ENCODE assay signal across 8 cellular contexts in the genomic region with DNA sequence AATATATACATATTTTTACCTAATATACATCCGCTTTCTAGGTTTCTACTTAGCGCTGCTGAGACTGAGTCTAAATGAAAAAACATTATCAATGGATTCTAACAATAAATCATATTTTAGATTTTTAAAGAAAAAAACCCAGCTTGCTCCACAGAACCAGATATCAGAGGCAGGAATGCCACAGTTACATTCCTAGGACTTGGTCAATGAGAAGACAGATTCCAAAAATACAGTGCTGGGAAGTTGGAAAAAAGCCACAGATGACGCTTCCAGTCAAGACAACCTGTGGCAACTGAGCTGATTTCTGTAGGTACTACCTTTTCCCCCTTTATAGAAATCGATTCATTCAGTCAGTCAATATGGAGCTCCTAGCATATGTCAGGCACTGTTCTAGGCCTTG. TPM values are rescaled to one million over a fixed set of nuclear protein-coding genes. Genes with fewer than 3 reads are reported as not detected.
DNase-seq lines count a peak whose midpoint lies in the region; ATAC-seq, FAIRE-seq and TF ChIP-seq lines count a peak whose summit lies in the region.

No MANE protein-coding gene starts in this region.

- H2AFZ ChIP-seq in GM23248 (peak overlapping the region; percentile 19; the same call in 1 of the 2 replicates), GM12878 (ENCODE audit: control insufficient read depth, low read depth, low read length) (no peak overlapping the region), HepG2 (ENCODE audit: low read length) (no peak overlapping the region)

- CTCF ChIA-PET in GM12878 (lab: Yijun Ruan, JAX): interaction anchor here (0.8 to 4.5 kb wide), 2 partner anchors 12 to 277 kb away, joined by 5 to 24 read pairs; no protein-coding TSS in a partner anchor
- CTCF ChIA-PET in HepG2 (lab: Yijun Ruan, JAX; ENCODE audit: low intra/inter-chr PET ratio, low total read pairs): no interaction called here

- intact Hi-C loops in GM12878 (cut with micrococcal nuclease; ENCODE audit: unreplicated experiment) (no loop called here), HepG2 (cut with micrococcal nuclease; ENCODE audit: unreplicated experiment) (loop anchor here (2.0 to 10.0 kb wide), 2 partner anchors 34 to 538 kb away; a partner anchor contains a TSS)

- H3K36me3 ChIP-seq in GM23248 (ENCODE audit: low read depth) (no peaks in the 10 kb centered on the region), GM12878 (ENCODE audit: control insufficient read depth in 2 of 2, insufficient read depth in 2 of 2, low read length in 1 of 2) (no peaks in the 10 kb centered on the region), HepG2 (replicated peaks in 1 of 2; ENCODE audit: control insufficient read depth in 1 of 2, insufficient read depth in 2 of 2, low read length in 2 of 2) (no peaks in the 10 kb centered on the region)

- RAD21 ChIA-PET in GM12878 (lab: Charles Lee; ENCODE audit: unreplicated experiment): no interaction called here

- H3K9me3 ChIP-seq in GM23248 (ENCODE audit: low read depth) (peaks cover 1% of the 10 kb centered on the region), GM12878 (replicated peaks; ENCODE audit: control insufficient read depth, insufficient read depth, low read length) (no peaks in the 10 kb centered on the region; the same call in 2 of the 3 replicates), HepG2 (ENCODE audit: low read length) (no peaks in the 10 kb centered on the region)

- H3K79me2 ChIP-seq in GM23248 (ENCODE audit: insufficient read depth) (peaks cover 15% of the 10 kb centered on the region), GM12878 (ENCODE audit: control insufficient read depth, insufficient read depth, low read length) (no peaks in the 10 kb centered on the region), HepG2 (ENCODE audit: insufficient read depth, low read length) (no peaks in the 10 kb centered on the region)

- H3K4me1 ChIP-seq in GM23248 (ENCODE audit: insufficient read depth) (no peaks in the 10 kb centered on the region), GM12878 (ENCODE audit: control insufficient read depth, insufficient read depth, low read length) (no peaks in the 10 kb centered on the region), HepG2 (ENCODE audit: insufficient read depth, low read length) (peaks cover 14% of the 10 kb centered on the region)

- ATAC-seq in GM12878 (no peak), GM18909 (IDR thresholded peaks at IDR 0.05; ENCODE audit: poor library complexity, unreplicated experiment) (no peak), HepG2 (no peak)

- POLR2A ChIA-PET in GM12878 (lab: Charles Lee) (no interaction called here), HepG2 (lab: Yijun Ruan, JAX) (interaction anchor here (1.0 to 1.9 kb wide), 3 partner anchors 35 to 329 kb away, joined by 3 to 8 read pairs (median 7); a partner anchor contains a TSS)

- DNase-seq in A172 (ENCODE audit: low spot score): peak; percentile 26
- peak; percentile 18 for DNase-seq in GM23248
- DNase-seq in GM12878 (ENCODE audit: low read depth, low spot score): no peak
- DNase-seq in medulla oblongata (ENCODE audit: extremely low spot score): peak; percentile 13
- DNase-seq in HepG2 (ENCODE audit: low spot score): no peak
- no peak for DNase-seq in mucosa of gallbladder (ENCODE audit: low spot score)
- no peak for DNase-seq in GM13977 (ENCODE audit: low spot score)

- H3K9ac ChIP-seq in GM23248 (no peak overlapping the region), GM12878 (ENCODE audit: control insufficient read depth, insufficient read depth, low read length) (no peak overlapping the region), HepG2 (ENCODE audit: insufficient read depth, low read depth, low read length) (no peak overlapping the region)

- no peak overlapping the region for H3K27ac ChIP-seq in GM23248
- H3K27ac ChIP-seq in GM12878 (ENCODE audit: control insufficient read depth, insufficient read depth): no peak overlapping the region
- no peak overlapping the region for H3K27ac ChIP-seq in HepG2 (ENCODE audit: extremely low read length, insufficient read depth, low read length)

- TF ChIP-seq EP300 in GM12878 (IDR thresholded peaks at IDR 0.05; ENCODE audit: borderline replicate concordance in 1 of 2, control insufficient read depth in 1 of 2, low read depth in 2 of 2, low read length in 2 of 2): no peak
- no peak for TF ChIP-seq EP300 in HepG2 (IDR thresholded peaks at IDR 0.05; ENCODE audit: low read depth in 2 of 2, low read length in 2 of 2)
- no peak for TF ChIP-seq EP300 in HepG2 (CRISPR knock-in tag; IDR thresholded peaks at IDR 0.05; ENCODE audit: borderline replicate concordance)

- TF ChIP-seq RAD21 in GM12878 (IDR thresholded peaks at IDR 0.05; ENCODE audit: insufficient read depth, low read depth, low read length) (no peak), HepG2 (CRISPR knock-in tag; IDR thresholded peaks at IDR 0.05) (no peak)

- H3K27me3 ChIP-seq in GM23248 (replicated peaks; ENCODE audit: insufficient read depth) (no peaks in the 10 kb centered on the region), GM12878 (replicated peaks in 1 of 2; ENCODE audit: control insufficient read depth in 2 of 2, insufficient read depth in 2 of 2, low read length in 1 of 2) (no peaks in the 10 kb centered on the region; a peak in 2 of 4 replicates), HepG2 (ENCODE audit: control insufficient read depth in 1 of 2, insufficient read depth in 2 of 2, low read length in 2 of 2) (no peaks in the 10 kb centered on the region)

- no peaks in the 10 kb centered on the region for H3K9me2 ChIP-seq in GM23248 (ENCODE audit: insufficient read depth)

- no peak for TF ChIP-seq CTCF in GM12878 (IDR thresholded peaks at IDR 0.05 in 2 of 3, conservative IDR thresholded peaks at IDR 0.05 in 1 of 3; ENCODE audit: control insufficient read depth in 2 of 3, extremely low read depth in 1 of 3, insufficient read depth in 1 of 3, low read depth in 3 of 3, low read length in 3 of 3)
- TF ChIP-seq CTCF in HepG2 (CRISPR knock-in tag; IDR thresholded peaks at IDR 0.05): no peak
- no peak for TF ChIP-seq CTCF in GM13977 (IDR thresholded peaks at IDR 0.05; ENCODE audit: extremely low read depth, insufficient read depth, missing control alignments)

- H3K4me2 ChIP-seq in GM23248 (ENCODE audit: unreplicated experiment) (no peak overlapping the region), GM12878 (ENCODE audit: control insufficient read depth, insufficient read depth) (peak overlapping the region; percentile 74; the same call in 1 of the 2 replicates), HepG2 (ENCODE audit: low read depth, low read length) (no peak overlapping the region; the same call in 1 of the 2 replicates)

- FAIRE-seq in GM12878 (lab: Jason Lieb, UNC): no peak
- FAIRE-seq in HepG2 (lab: Jason Lieb, UNC): no peak

- no peaks in the 10 kb centered on the region for H4K20me1 ChIP-seq in GM23248 (ENCODE audit: insufficient read depth)
- no peaks in the 10 kb centered on the region for H4K20me1 ChIP-seq in GM12878 (ENCODE audit: control insufficient read depth, insufficient read depth)
- 0 out of 2 replicates have a peak, but pooled peaks cover 3% of the 10 kb centered on the region for H4K20me1 ChIP-seq in HepG2 (ENCODE audit: insufficient read depth, low read length)

- SMC1A ChIA-PET in GM12878 (lab: Charles Lee; ENCODE audit: uncharacterized antibody, unreplicated experiment): interaction anchor here (0.7 to 1.6 kb wide), 4 partner anchors 12 to 242 kb away, joined by 3 to 4 read pairs (median 4); no protein-coding TSS in a partner anchor

- in situ Hi-C loops in GM23248 (cut with MboI): no loop called here
- in situ Hi-C loops in GM12878 (cut with MboI): no loop called here
- in situ Hi-C loops in HepG2 (cut with HindIII; ENCODE audit: extremely low pct_ligation_motif_present, low pct_unique_long_range_greater_than_20kb): no loop called here
- in situ Hi-C loops in GM13977 (cut with MboI; ENCODE audit: low pct_unique_long_range_greater_than_20kb, low sequenced_read_pairs, unreplicated experiment): no loop called here

- WGBS in GM23248 (ENCODE audit: low coverage in 1 of 2, low lambda C conversion rate in 2 of 2, missing lambda C conversion rate in 2 of 2), 2 experiments: 78 to 81% methylated on average over 4 of the region's 4 CpGs
- WGBS in GM12878 (ENCODE audit: insufficient coverage, insufficient replicate concordance, low lambda C conversion rate, missing lambda C conversion rate): 63% methylated on average over 4 of the region's 4 CpGs
- whole genome bisulfite sequencing in HepG2 (ENCODE audit: low lambda C conversion rate): 73% methylated on average over 4 of the region's 4 CpGs

- TF ChIP-seq POLR2A in GM12878 (IDR thresholded peaks at IDR 0.05; ENCODE audit: low read depth, low read length) (no peak), HepG2 (IDR thresholded peaks at IDR 0.05; ENCODE audit: insufficient read depth in 1 of 2, low read depth in 2 of 2, low read length in 2 of 2) (no peak)

- 0 out of 2 replicates have a peak, but pooled peaks cover 3% of the 10 kb centered on the region for H3F3A ChIP-seq in GM23248 (ENCODE audit: insufficient read depth)

- H3K4me3 ChIP-seq in GM23248 (no peak overlapping the region), GM12878 (no peak overlapping the region), HepG2 (replicated peaks in 1 of 3; ENCODE audit: insufficient read depth in 1 of 3, low read depth in 2 of 3, low read length in 3 of 3) (peak overlapping the region in 1 of 3 experiments; percentile 13; a peak in 1 of 6 replicates)

- no TSS peak for BruUV-seq in GM12878 (replicated peaks; lab: Mats Ljungman, UMichigan)
- BruUV-seq in HepG2 (replicated peaks; lab: Mats Ljungman, UMichigan): no TSS peak

RNA-seq across cellular contexts. Expression of a gene that starts 0.6 kb away (rescaled TPM):
- total RNA-seq in A172 (2014; rRNA removed; shearing (Covaris generic)): 18.0 and 23.3 TPM in 2 replicates
- 4.2 and 4.6 TPM in 2 replicates for total RNA-seq in GM23248 (2014; rRNA removed; shearing (Covaris generic))
- polyA plus RNA-seq in GM23248 (2016; fragmentation: Nextera tagmentation; extraction: Ambion mirVana): 5.5 and 7.3 TPM in 2 replicates
- total RNA-seq in GM12878 (2013; cell fraction: nucleolus; rRNA removed): 0.69 and 1.2 TPM in 2 replicates
- 0.40 and 0.87 TPM in 2 replicates for total RNA-seq in GM12878 (2014; rRNA removed)
- 1.4 and 2.0 TPM in 2 replicates for total RNA-seq in GM12878 (2014; rRNA removed; fragmentation: Illumina TruSeq; extraction: Trizol)
- 0.49 and 0.58 TPM in 2 replicates for total RNA-seq in GM12878 (2021)
- polyA plus RNA-seq in GM12878 (2011; ENCODE audit: low read depth): 0.68 TPM
- 0.12 and 0.17 TPM in 2 replicates for polyA plus RNA-seq in GM12878 (2011; rRNA removed)
- polyA plus RNA-seq in GM12878 (2011; cell fraction: cytosol; rRNA removed): not detected in 2 replicates
- polyA plus RNA-seq in GM12878 (2011; cell fraction: nucleus; rRNA removed): 0.06 and 0.07 TPM in 2 replicates
- 1.3 and 1.9 TPM in 2 replicates for polyA plus RNA-seq in GM12878 (2012)
- polyA plus RNA-seq in GM12878 (2014; fragmentation: Illumina TruSeq; extraction: Trizol): 1.6 and 2.5 TPM in 2 replicates
- under 1 TPM; 0.43 to 0.71 TPM for polyA plus RNA-seq in GM12878 (2014; fragmentation: Nextera tagmentation; extraction: Ambion mirVana)
- polyA plus RNA-seq in GM12878 (2014; rRNA removed): 0.29 and 0.41 TPM in 2 replicates
- 1 to 10 TPM in 1 of 2 experiments, under 1 TPM in 1; 0.67 to 1.1 TPM for polyA plus RNA-seq in GM12878 (2016; fragmentation: Nextera tagmentation; extraction: Ambion mirVana)
- polyA minus RNA-seq in GM12878 (2011; rRNA and poly(A)+ RNA removed): not detected in 2 replicates
- polyA minus RNA-seq in GM12878 (2011; cell fraction: cytosol; rRNA and poly(A)+ RNA removed): not detected in 2 replicates
- polyA minus RNA-seq in GM12878 (2011; cell fraction: nucleus; rRNA and poly(A)+ RNA removed): 0.29 TPM in 1 of 2 replicates, not detected in the other
- 2.8 and 3.3 TPM in 2 replicates for total RNA-seq in HepG2 (2016; rRNA removed; fragmentation: Illumina TruSeq; extraction: Trizol)
- 1.2 and 2.0 TPM in 2 replicates for total RNA-seq in HepG2 (2016; cell fraction: cytosol; rRNA removed; fragmentation: Illumina TruSeq; extraction: Trizol; ENCODE audit: low read depth)
- total RNA-seq in HepG2 (2016; cell fraction: insoluble cytoplasmic fraction; rRNA removed; fragmentation: Illumina TruSeq; extraction: Trizol): 3.4 and 3.8 TPM in 2 replicates
- total RNA-seq in HepG2 (2016; cell fraction: membrane; rRNA removed; fragmentation: Illumina TruSeq; extraction: Trizol): 1.9 and 2.1 TPM in 2 replicates
- total RNA-seq in HepG2 (2016; cell fraction: nucleus; rRNA removed; fragmentation: Illumina TruSeq; extraction: Trizol): 3.8 and 6.0 TPM in 2 replicates
- polyA plus RNA-seq in HepG2 (2011; rRNA removed): 0.78 and 1.1 TPM in 2 replicates
- polyA plus RNA-seq in HepG2 (2011; cell fraction: cytosol; rRNA removed): 0.64 and 0.81 TPM in 2 replicates
- 0.45 and 0.71 TPM in 2 replicates for polyA plus RNA-seq in HepG2 (2011; cell fraction: nucleus; rRNA removed)
- polyA plus RNA-seq in HepG2 (2012): 2.5 and 3.9 TPM in 2 replicates
- 0.85 and 0.99 TPM in 2 replicates for polyA plus RNA-seq in HepG2 (2016; cell fraction: cytosol; fragmentation: Illumina TruSeq; extraction: Trizol; ENCODE audit: low read depth)
- polyA plus RNA-seq in HepG2 (2016; cell fraction: insoluble cytoplasmic fraction; fragmentation: Illumina TruSeq; extraction: Trizol; ENCODE audit: low read depth): 4.0 and 4.9 TPM in 2 replicates
- 1.1 and 1.7 TPM in 2 replicates for polyA plus RNA-seq in HepG2 (2016; cell fraction: membrane; fragmentation: Illumina TruSeq; extraction: Trizol; ENCODE audit: low read depth)
- polyA plus RNA-seq in HepG2 (2016; cell fraction: nucleus; fragmentation: Illumina TruSeq; extraction: Trizol; ENCODE audit: insufficient read depth, low read depth): 5.2 and 9.4 TPM in 2 replicates
- 0.18 and 0.44 TPM in 2 replicates for polyA minus RNA-seq in HepG2 (2011; rRNA and poly(A)+ RNA removed; ENCODE audit: low replicate concordance)
- 0.69 and 1.4 TPM in 2 replicates for polyA minus RNA-seq in HepG2 (2011; cell fraction: cytosol; rRNA and poly(A)+ RNA removed)
- polyA minus RNA-seq in HepG2 (2011; cell fraction: nucleus; rRNA and poly(A)+ RNA removed): 4.2 and 4.8 TPM in 2 replicates
- total RNA-seq in mucosa of gallbladder: 4.1 TPM

RNA-seq across cellular contexts. Expression of a gene that starts 34.4 kb away (rescaled TPM):
- total RNA-seq in A172 (2014; rRNA removed; shearing (Covaris generic)): 10.5 and 11.9 TPM in 2 replicates
- 10.2 and 20.1 TPM in 2 replicates for total RNA-seq in GM23248 (2014; rRNA removed; shearing (Covaris generic))
- polyA plus RNA-seq in GM23248 (2016; fragmentation: Nextera tagmentation; extraction: Ambion mirVana) (13.7 and 17.8 TPM in 2 replicates), GM12878 (2011; rRNA removed) (5.0 and 6.7 TPM in 2 replicates), GM12878 (2014; fragmentation: Illumina TruSeq; extraction: Trizol) (11.6 and 13.8 TPM in 2 replicates), GM12878 (2014; fragmentation: Nextera tagmentation; extraction: Ambion mirVana) (10 to 100 TPM; 13.1 to 13.9 TPM), GM12878 (2014; rRNA removed) (5.5 and 8.4 TPM in 2 replicates), GM12878 (2016; fragmentation: Nextera tagmentation; extraction: Ambion mirVana) (10 to 100 TPM; 15.1 to 20.2 TPM), HepG2 (2011; rRNA removed) (2.4 and 2.9 TPM in 2 replicates)
- 34.4 and 38.2 TPM in 2 replicates for total RNA-seq in GM12878 (2013; cell fraction: nucleolus; rRNA removed)
- total RNA-seq in GM12878 (2014; rRNA removed) (13.4 and 13.8 TPM in 2 replicates), GM12878 (2014; rRNA removed; fragmentation: Illumina TruSeq; extraction: Trizol) (17.2 and 21.2 TPM in 2 replicates), GM12878 (2021) (37.0 and 38.4 TPM in 2 replicates), HepG2 (2016; rRNA removed; fragmentation: Illumina TruSeq; extraction: Trizol) (42.7 and 72.3 TPM in 2 replicates), mucosa of gallbladder (44.0 TPM)
- 3.9 TPM for polyA plus RNA-seq in GM12878 (2011; ENCODE audit: low read depth)
- 1.8 and 2.5 TPM in 2 replicates for polyA plus RNA-seq in GM12878 (2011; cell fraction: cytosol; rRNA removed)
- 3.7 and 4.2 TPM in 2 replicates for polyA plus RNA-seq in GM12878 (2011; cell fraction: nucleus; rRNA removed)
- polyA plus RNA-seq in GM12878 (2012): 8.5 and 8.6 TPM in 2 replicates
- polyA minus RNA-seq in GM12878 (2011; rRNA and poly(A)+ RNA removed): 12.4 and 12.7 TPM in 2 replicates
- polyA minus RNA-seq in GM12878 (2011; cell fraction: cytosol; rRNA and poly(A)+ RNA removed): 3.2 and 4.8 TPM in 2 replicates
- 18.7 and 28.7 TPM in 2 replicates for polyA minus RNA-seq in GM12878 (2011; cell fraction: nucleus; rRNA and poly(A)+ RNA removed)
- total RNA-seq in HepG2 (2016; cell fraction: cytosol; rRNA removed; fragmentation: Illumina TruSeq; extraction: Trizol; ENCODE audit: low read depth): 6.9 and 11.3 TPM in 2 replicates
- total RNA-seq in HepG2 (2016; cell fraction: insoluble cytoplasmic fraction; rRNA removed; fragmentation: Illumina TruSeq; extraction: Trizol): 42.3 and 71.1 TPM in 2 replicates
- total RNA-seq in HepG2 (2016; cell fraction: membrane; rRNA removed; fragmentation: Illumina TruSeq; extraction: Trizol): 11.0 and 14.9 TPM in 2 replicates
- 30.4 and 38.7 TPM in 2 replicates for total RNA-seq in HepG2 (2016; cell fraction: nucleus; rRNA removed; fragmentation: Illumina TruSeq; extraction: Trizol)
- polyA plus RNA-seq in HepG2 (2011; cell fraction: cytosol; rRNA removed): 0.98 and 1.6 TPM in 2 replicates
- 2.6 and 3.5 TPM in 2 replicates for polyA plus RNA-seq in HepG2 (2011; cell fraction: nucleus; rRNA removed)
- 13.0 and 18.1 TPM in 2 replicates for polyA plus RNA-seq in HepG2 (2012)
- 1.2 TPM in 2 replicates for polyA plus RNA-seq in HepG2 (2016; cell fraction: cytosol; fragmentation: Illumina TruSeq; extraction: Trizol; ENCODE audit: low read depth)
- polyA plus RNA-seq in HepG2 (2016; cell fraction: insoluble cytoplasmic fraction; fragmentation: Illumina TruSeq; extraction: Trizol; ENCODE audit: low read depth): 36.6 and 42.3 TPM in 2 replicates
- polyA plus RNA-seq in HepG2 (2016; cell fraction: membrane; fragmentation: Illumina TruSeq; extraction: Trizol; ENCODE audit: low read depth): 3.0 and 3.3 TPM in 2 replicates
- 15.9 and 18.8 TPM in 2 replicates for polyA plus RNA-seq in HepG2 (2016; cell fraction: nucleus; fragmentation: Illumina TruSeq; extraction: Trizol; ENCODE audit: insufficient read depth, low read depth)
- polyA minus RNA-seq in HepG2 (2011; rRNA and poly(A)+ RNA removed; ENCODE audit: low replicate concordance): 18.2 and 26.2 TPM in 2 replicates
- 4.9 and 5.5 TPM in 2 replicates for polyA minus RNA-seq in HepG2 (2011; cell fraction: cytosol; rRNA and poly(A)+ RNA removed)
- polyA minus RNA-seq in HepG2 (2011; cell fraction: nucleus; rRNA and poly(A)+ RNA removed): 56.8 and 69.8 TPM in 2 replicates

Comparison
In these comparisons a context has a peak if more than half of its experiments do, and no peak if none do; other contexts are left out.
1. DNase-seq: peak in A172 (single experiment), GM23248 (single experiment) and medulla oblongata (single experiment); none in GM12878 (single experiment), HepG2 (single experiment), mucosa of gallbladder (single experiment) and GM13977 (single experiment).